10 cellular contexts compared by ENCODE assay signal in genomic region chr13:41313117-41313516, GRCh38. TPM values are rescaled to one million over a fixed set of nuclear protein-coding genes. Genes with fewer than 3 reads are reported as not detected.
A peak's percentile ranks its signal among the peaks of the same experiment; 100 is the strongest.
DNase-seq lines count a peak whose midpoint lies in the region; ATAC-seq, FAIRE-seq and TF ChIP-seq lines count a peak whose summit lies in the region.
"Had no signal": no experiment of that assay in that cellular context is flagged by ENCODE, and none has a peak within 500 bp of the region (broad histone marks: within the 10 kb centered on the region; RNA-seq: fewer than 3 reads in every experiment).

No MANE protein-coding gene starts in this region.

- no peaks in the 10 kb centered on the region for H3K9me3 ChIP-seq in A549
- H3K9me3 ChIP-seq in left lung: no peaks in the 10 kb centered on the region

- no peak for FAIRE-seq in A549 (lab: Jason Lieb, UNC)

- ATAC-seq in A549 (no peak), left lung (no peak), GM21390 (IDR thresholded peaks at IDR 0.05; ENCODE audit: unreplicated experiment) (no peak)
- ATAC-seq in activated naive CD8-positive, alpha-beta T cell treated with anti-CD3 and anti-CD28 coated beads, Interleukin-2, amount 10 ng/mL, durations not matched to agents 7 days and 5 days (ENCODE audit: low read depth): no peak

- H3K4me3 Mint-ChIP-seq in activated naive CD8-positive, alpha-beta T cell treated with anti-CD3 and anti-CD28 coated beads, Interleukin-2, amount 10 ng/mL, durations not matched to agents 7 days and 5 days: peak overlapping the region; percentile 65

- intact Hi-C loops in left lung (cut with DNase I): no loop called here

- no peak for TF ChIP-seq CTCF in A549 (IDR thresholded peaks at IDR 0.05)
- TF ChIP-seq CTCF in GM12865 (IDR thresholded peaks at IDR 0.05; ENCODE audit: insufficient read depth, low read depth, low read length, missing control alignments): no peak
- no peak for TF ChIP-seq CTCF in left lung (IDR thresholded peaks at IDR 0.05)

- no peak overlapping the region for H3K27ac ChIP-seq in A549
- H3K27ac ChIP-seq in left lung: no peak overlapping the region

- CTCF ChIA-PET in A549 (lab: Yijun Ruan, JAX): no interaction called here

- H3K4me3 ChIP-seq in A549 (peak overlapping the region; percentile 98; the same call in 1 of the 3 replicates), GM12865 (ENCODE audit: low read depth, low read length) (peak overlapping the region; percentile 93), left lung (peak overlapping the region; percentile 66 to 100)

- H3K36me3 Mint-ChIP-seq in activated naive CD8-positive, alpha-beta T cell treated with anti-CD3 and anti-CD28 coated beads, Interleukin-2, amount 10 ng/mL, durations not matched to agents 7 days and 5 days: peaks cover 11% of the 10 kb centered on the region

- H3K4me1 Mint-ChIP-seq in activated naive CD8-positive, alpha-beta T cell treated with anti-CD3 and anti-CD28 coated beads, Interleukin-2, amount 10 ng/mL, durations not matched to agents 7 days and 5 days: peaks cover 32% of the 10 kb centered on the region

- TF ChIP-seq EP300 in A549 (IDR thresholded peaks at IDR 0.05): no peak

- H3K4me1 ChIP-seq in A549: peaks cover 31% of the 10 kb centered on the region
- H3K4me1 ChIP-seq in left lung: peaks cover 13 to 53% of the 10 kb centered on the region in 2 donors

- no peaks in the 10 kb centered on the region for H3K36me3 ChIP-seq in left lung

- H3K27ac Mint-ChIP-seq in activated naive CD8-positive, alpha-beta T cell treated with anti-CD3 and anti-CD28 coated beads, Interleukin-2, amount 10 ng/mL, durations not matched to agents 7 days and 5 days: no peak overlapping the region

- no peaks in the 10 kb centered on the region for H3K27me3 Mint-ChIP-seq in activated naive CD8-positive, alpha-beta T cell treated with anti-CD3 and anti-CD28 coated beads, Interleukin-2, amount 10 ng/mL, durations not matched to agents 7 days and 5 days

- TF ChIP-seq POLR2A in A549 (IDR thresholded peaks at IDR 0.05; ENCODE audit: low read length): no peak

- peak overlapping the region; percentile 71 for H3K4me2 ChIP-seq in A549

- POLR2A ChIA-PET in A549 (lab: Yijun Ruan, JAX): no interaction called here
- POLR2A ChIA-PET in activated naive CD8-positive, alpha-beta T cell treated with anti-CD3 and anti-CD28 coated beads, Interleukin-2, amount 10 ng/mL, durations not matched to agents 7 days and 5 days (lab: Charles Lee): no interaction called here

- no peak for DNase-seq in A549 (ENCODE audit: low read depth in 1 of 2, low spot score in 1 of 2)
- DNase-seq in GM12865 (ENCODE audit: low read depth): no peak
- no peak for DNase-seq in activated naive CD8-positive, alpha-beta T cell treated with anti-CD3 and anti-CD28 coated beads, Interleukin-2, amount 10 ng/mL, durations not matched to agents 7 days and 5 days
- DNase-seq in left lung: no peak
- no peak for DNase-seq in EL
- DNase-seq in NCI-H1930 (lab: John Stamatoyannopoulos, UW): no peak
- DNase-seq in NCI-H1436 (lab: John Stamatoyannopoulos, UW): no peak
- DNase-seq: NCI-H1417, retina had no signal

- H3K27me3 ChIP-seq in left lung: no peaks in the 10 kb centered on the region

- no peaks in the 10 kb centered on the region for H3K9me3 Mint-ChIP-seq in activated naive CD8-positive, alpha-beta T cell treated with anti-CD3 and anti-CD28 coated beads, Interleukin-2, amount 10 ng/mL, durations not matched to agents 7 days and 5 days

- 85% methylated on average over 5 of the region's 5 CpGs for WGBS in A549 (ENCODE audit: missing lambda C conversion rate)

- TF ChIP-seq RAD21 in A549 (conservative IDR thresholded peaks at IDR 0.05 in 1 of 2, IDR thresholded peaks at IDR 0.05 in 1 of 2): no peak

TF ChIP-seq in A549, 52 proteins besides CTCF, POLR2A, EP300 and RAD21:
- TF ChIP-seq HOXB13 (CRISPR knock-in tag; IDR thresholded peaks at IDR 0.05; ENCODE audit: low read depth): no peak
- no peak for TF ChIP-seq RARB (CRISPR knock-in tag; IDR thresholded peaks at IDR 0.05)
- no peak for TF ChIP-seq JUN (IDR thresholded peaks at IDR 0.05)
- TF ChIP-seq KDM1A (IDR thresholded peaks at IDR 0.05; ENCODE audit: low read depth): no peak
- no peak for TF ChIP-seq KDM5A (IDR thresholded peaks at IDR 0.05)
- no peak for TF ChIP-seq ZNF302 (CRISPR knock-in tag; IDR thresholded peaks at IDR 0.05)
- no peak for TF ChIP-seq RFX5 (IDR thresholded peaks at IDR 0.05)
- no peak for TF ChIP-seq BCL3 (IDR thresholded peaks at IDR 0.05)
- no peak for TF ChIP-seq TFCP2L1 (CRISPR knock-in tag; IDR thresholded peaks at IDR 0.05)
- TF ChIP-seq CBX2 (IDR thresholded peaks at IDR 0.05; ENCODE audit: borderline replicate concordance, low read depth): no peak
- TF ChIP-seq USF2 (IDR thresholded peaks at IDR 0.05): no peak
- TF ChIP-seq BHLHE40 (IDR thresholded peaks at IDR 0.05; ENCODE audit: low read depth, low read length): no peak
- TF ChIP-seq HMGXB4 (CRISPR knock-in tag; IDR thresholded peaks at IDR 0.05; ENCODE audit: borderline replicate concordance): no peak
- TF ChIP-seq HES2 (IDR thresholded peaks at IDR 0.05): no peak
- TF ChIP-seq, protein P1, sequence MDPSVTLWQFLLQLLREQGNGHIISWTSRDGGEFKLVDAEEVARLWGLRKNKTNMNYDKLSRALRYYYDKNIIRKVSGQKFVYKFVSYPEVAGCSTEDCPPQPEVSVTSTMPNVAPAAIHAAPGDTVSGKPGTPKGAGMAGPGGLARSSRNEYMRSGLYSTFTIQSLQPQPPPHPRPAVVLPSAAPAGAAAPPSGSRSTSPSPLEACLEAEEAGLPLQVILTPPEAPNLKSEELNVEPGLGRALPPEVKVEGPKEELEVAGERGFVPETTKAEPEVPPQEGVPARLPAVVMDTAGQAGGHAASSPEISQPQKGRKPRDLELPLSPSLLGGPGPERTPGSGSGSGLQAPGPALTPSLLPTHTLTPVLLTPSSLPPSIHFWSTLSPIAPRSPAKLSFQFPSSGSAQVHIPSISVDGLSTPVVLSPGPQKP (IDR thresholded peaks at IDR 0.05; ENCODE audit: low read depth, low read length): no peak
- no peak for TF ChIP-seq HDAC2 (IDR thresholded peaks at IDR 0.05)
- TF ChIP-seq CBX8 (IDR thresholded peaks at IDR 0.05): no peak
- TF ChIP-seq NPAS2 (CRISPR knock-in tag; IDR thresholded peaks at IDR 0.05; ENCODE audit: borderline replicate concordance): no peak
TF ChIP-seq in A549: peak in this region for 0.

RNA-seq across cellular contexts. Expression of gene NAA16, which starts 2.0 kb away (rescaled TPM):
- 16.7 and 18.8 TPM in 2 replicates for polyA plus RNA-seq in A549 (2011; rRNA removed)
- polyA plus RNA-seq in A549 (2012; cell fraction: cytosol; rRNA removed): 4.6 TPM in 2 replicates
- polyA plus RNA-seq in A549 (2012; cell fraction: nucleus; rRNA removed): 7.2 and 12.3 TPM in 2 replicates
- 10.4 to 10.5 TPM (median 10.5 TPM) in 3 replicates for polyA plus RNA-seq in A549 (2017; fragmentation: RNase III; extraction: RNeasy Plus Mini Kit Qiagen cat#74134 plus additional on column Dnase treatment)
- 5.3 and 10.2 TPM in 2 replicates for polyA minus RNA-seq in A549 (2011; rRNA and poly(A)+ RNA removed)
- 10 to 100 TPM; 41.3 to 41.8 TPM for total RNA-seq in activated naive CD8-positive, alpha-beta T cell treated with anti-CD3 and anti-CD28 coated beads, Interleukin-2, amount 10 ng/mL, durations not matched to agents 7 days and 5 days
- total RNA-seq in left lung: 10 to 100 TPM; 17.2 to 20.3 TPM

RNA-seq across cellular contexts. Expression of gene MTRF1, which starts 49.7 kb away (rescaled TPM):
- polyA plus RNA-seq in A549 (2011; rRNA removed): 15.2 and 16.1 TPM in 2 replicates
- polyA plus RNA-seq in A549 (2012; cell fraction: cytosol; rRNA removed): 3.8 and 4.1 TPM in 2 replicates
- 4.0 and 7.6 TPM in 2 replicates for polyA plus RNA-seq in A549 (2012; cell fraction: nucleus; rRNA removed)
- 8.0 to 9.1 TPM (median 8.1 TPM) in 3 replicates for polyA plus RNA-seq in A549 (2017; fragmentation: RNase III; extraction: RNeasy Plus Mini Kit Qiagen cat#74134 plus additional on column Dnase treatment)
- polyA minus RNA-seq in A549 (2011; rRNA and poly(A)+ RNA removed): 5.9 and 10.4 TPM in 2 replicates
- 10 to 100 TPM; 23.9 to 24.3 TPM for total RNA-seq in activated naive CD8-positive, alpha-beta T cell treated with anti-CD3 and anti-CD28 coated beads, Interleukin-2, amount 10 ng/mL, durations not matched to agents 7 days and 5 days
- 10 to 100 TPM; 11.3 to 11.9 TPM for total RNA-seq in left lung
